In genomic region chr2:134120718-134121630, GRCh38 we compare ENCODE assay signal across 1 cellular context.
TF ChIP-seq lines count a peak whose summit lies in the region.

No MANE protein-coding gene starts in this region.

TF ChIP-seq in HepG2, 621 proteins besides CTCF, POLR2A, EP300 and RAD21 (continued from another document):
- TF ChIP-seq, protein P1, sequence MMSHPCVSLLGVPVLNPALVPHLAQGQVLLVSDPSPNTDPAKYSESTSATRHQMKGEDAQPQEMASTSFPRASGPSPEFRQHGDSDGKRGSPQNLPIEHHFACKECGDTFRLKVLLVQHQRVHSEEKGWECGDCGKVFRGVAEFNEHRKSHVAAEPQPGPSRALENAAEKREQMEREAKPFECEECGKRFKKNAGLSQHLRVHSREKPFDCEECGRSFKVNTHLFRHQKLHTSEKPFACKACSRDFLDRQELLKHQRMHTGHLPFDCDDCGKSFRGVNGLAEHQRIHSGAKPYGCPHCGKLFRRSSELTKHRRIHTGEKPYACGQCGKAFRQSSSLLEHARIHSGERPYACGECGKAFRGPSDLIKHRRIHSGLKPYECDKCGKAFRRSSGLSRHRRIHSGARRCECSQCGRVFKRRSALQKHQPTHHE (CRISPR knock-in tag; IDR thresholded peaks at IDR 0.05; ENCODE audit: borderline replicate concordance): peak; percentile 72
- TF ChIP-seq SKI (IDR thresholded peaks at IDR 0.05; ENCODE audit: partially characterized antibody): no peak
- TF ChIP-seq ZFAT (CRISPR knock-in tag; conservative IDR thresholded peaks at IDR 0.05): no peak
- no peak for TF ChIP-seq ZMAT5 (CRISPR knock-in tag; IDR thresholded peaks at IDR 0.05; ENCODE audit: borderline replicate concordance, low read depth)
- TF ChIP-seq, protein P2, sequence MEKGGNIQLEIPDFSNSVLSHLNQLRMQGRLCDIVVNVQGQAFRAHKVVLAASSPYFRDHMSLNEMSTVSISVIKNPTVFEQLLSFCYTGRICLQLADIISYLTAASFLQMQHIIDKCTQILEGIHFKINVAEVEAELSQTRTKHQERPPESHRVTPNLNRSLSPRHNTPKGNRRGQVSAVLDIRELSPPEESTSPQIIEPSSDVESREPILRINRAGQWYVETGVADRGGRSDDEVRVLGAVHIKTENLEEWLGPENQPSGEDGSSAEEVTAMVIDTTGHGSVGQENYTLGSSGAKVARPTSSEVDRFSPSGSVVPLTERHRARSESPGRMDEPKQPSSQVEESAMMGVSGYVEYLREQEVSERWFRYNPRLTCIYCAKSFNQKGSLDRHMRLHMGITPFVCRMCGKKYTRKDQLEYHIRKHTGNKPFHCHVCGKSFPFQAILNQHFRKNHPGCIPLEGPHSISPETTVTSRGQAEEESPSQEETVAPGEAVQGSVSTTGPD (CRISPR knock-in tag; IDR thresholded peaks at IDR 0.05): no peak
- TF ChIP-seq RFXANK (CRISPR knock-in tag; IDR thresholded peaks at IDR 0.05): no peak
- no peak for TF ChIP-seq ZNF607 (CRISPR knock-in tag; IDR thresholded peaks at IDR 0.05; ENCODE audit: borderline replicate concordance)
- TF ChIP-seq ZNF773 (CRISPR knock-in tag; IDR thresholded peaks at IDR 0.05; ENCODE audit: borderline replicate concordance): no peak
- TF ChIP-seq ZNF781 (CRISPR knock-in tag; IDR thresholded peaks at IDR 0.05; ENCODE audit: borderline replicate concordance, not compliant biosample characterization): no peak
- TF ChIP-seq JUNB (CRISPR knock-in tag; IDR thresholded peaks at IDR 0.05; ENCODE audit: borderline replicate concordance): no peak
- TF ChIP-seq ZNF382 (CRISPR knock-in tag; IDR thresholded peaks at IDR 0.05; ENCODE audit: borderline replicate concordance): no peak
- TF ChIP-seq MLXIP (CRISPR knock-in tag; IDR thresholded peaks at IDR 0.05; ENCODE audit: borderline replicate concordance): no peak
- TF ChIP-seq EHMT2 (IDR thresholded peaks at IDR 0.05; ENCODE audit: borderline replicate concordance, low read depth, low read length): no peak
- peak; percentile 72; the same call in 1 of the 2 replicates for TF ChIP-seq ZNF547 (CRISPR knock-in tag; IDR thresholded peaks at IDR 0.05)
- TF ChIP-seq GPN1 (CRISPR knock-in tag; IDR thresholded peaks at IDR 0.05; ENCODE audit: borderline replicate concordance): no peak
- TF ChIP-seq ZNF343 (CRISPR knock-in tag; IDR thresholded peaks at IDR 0.05): 0 out of 2 replicates have a peak, but pooled peaks have one; percentile 39
- no peak for TF ChIP-seq NR3C1 (CRISPR knock-in tag; IDR thresholded peaks at IDR 0.05)
- no peak for TF ChIP-seq RARG (CRISPR knock-in tag; IDR thresholded peaks at IDR 0.05; ENCODE audit: low read depth)
- TF ChIP-seq NFYC (CRISPR knock-in tag; IDR thresholded peaks at IDR 0.05): no peak
- TF ChIP-seq MXI1 (IDR thresholded peaks at IDR 0.05; ENCODE audit: borderline replicate concordance, low read depth, low read length): no peak
- TF ChIP-seq, protein P3, sequence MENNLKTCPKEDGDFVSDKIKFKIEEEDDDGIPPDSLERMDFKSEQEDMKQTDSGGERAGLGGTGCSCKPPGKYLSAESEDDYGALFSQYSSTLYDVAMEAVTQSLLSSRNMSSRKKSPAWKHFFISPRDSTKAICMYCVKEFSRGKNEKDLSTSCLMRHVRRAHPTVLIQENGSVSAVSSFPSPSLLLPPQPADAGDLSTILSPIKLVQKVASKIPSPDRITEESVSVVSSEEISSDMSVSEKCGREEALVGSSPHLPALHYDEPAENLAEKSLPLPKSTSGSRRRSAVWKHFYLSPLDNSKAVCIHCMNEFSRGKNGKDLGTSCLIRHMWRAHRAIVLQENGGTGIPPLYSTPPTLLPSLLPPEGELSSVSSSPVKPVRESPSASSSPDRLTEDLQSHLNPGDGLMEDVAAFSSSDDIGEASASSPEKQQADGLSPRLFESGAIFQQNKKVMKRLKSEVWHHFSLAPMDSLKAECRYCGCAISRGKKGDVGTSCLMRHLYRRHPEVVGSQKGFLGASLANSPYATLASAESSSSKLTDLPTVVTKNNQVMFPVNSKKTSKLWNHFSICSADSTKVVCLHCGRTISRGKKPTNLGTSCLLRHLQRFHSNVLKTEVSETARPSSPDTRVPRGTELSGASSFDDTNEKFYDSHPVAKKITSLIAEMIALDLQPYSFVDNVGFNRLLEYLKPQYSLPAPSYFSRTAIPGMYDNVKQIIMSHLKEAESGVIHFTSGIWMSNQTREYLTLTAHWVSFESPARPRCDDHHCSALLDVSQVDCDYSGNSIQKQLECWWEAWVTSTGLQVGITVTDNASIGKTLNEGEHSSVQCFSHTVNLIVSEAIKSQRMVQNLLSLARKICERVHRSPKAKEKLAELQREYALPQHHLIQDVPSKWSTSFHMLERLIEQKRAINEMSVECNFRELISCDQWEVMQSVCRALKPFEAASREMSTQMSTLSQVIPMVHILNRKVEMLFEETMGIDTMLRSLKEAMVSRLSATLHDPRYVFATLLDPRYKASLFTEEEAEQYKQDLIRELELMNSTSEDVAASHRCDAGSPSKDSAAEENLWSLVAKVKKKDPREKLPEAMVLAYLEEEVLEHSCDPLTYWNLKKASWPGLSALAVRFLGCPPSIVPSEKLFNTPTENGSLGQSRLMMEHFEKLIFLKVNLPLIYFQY (CRISPR knock-in tag; IDR thresholded peaks at IDR 0.05; ENCODE audit: borderline replicate concordance): no peak; the same call in 1 of the 2 replicates
- no peak for TF ChIP-seq ZNF577 (CRISPR knock-in tag; IDR thresholded peaks at IDR 0.05; ENCODE audit: borderline replicate concordance, low read depth)
- TF ChIP-seq BHLHE40 (IDR thresholded peaks at IDR 0.05; ENCODE audit: low read length): no peak
- no peak for TF ChIP-seq ZMYM2 (CRISPR knock-in tag; IDR thresholded peaks at IDR 0.05)
- no peak for TF ChIP-seq ZNF235 (CRISPR knock-in tag; IDR thresholded peaks at IDR 0.05; ENCODE audit: borderline replicate concordance)
- TF ChIP-seq ZFP36L2 (CRISPR knock-in tag; IDR thresholded peaks at IDR 0.05): no peak
- TF ChIP-seq CBX2 (IDR thresholded peaks at IDR 0.05; ENCODE audit: low read depth, low read length): no peak
- 0 out of 2 replicates have a peak, but pooled peaks have one; percentile 56 for TF ChIP-seq CBX2 (CRISPR knock-in tag; IDR thresholded peaks at IDR 0.05; ENCODE audit: low read depth)
- TF ChIP-seq, protein P4, sequence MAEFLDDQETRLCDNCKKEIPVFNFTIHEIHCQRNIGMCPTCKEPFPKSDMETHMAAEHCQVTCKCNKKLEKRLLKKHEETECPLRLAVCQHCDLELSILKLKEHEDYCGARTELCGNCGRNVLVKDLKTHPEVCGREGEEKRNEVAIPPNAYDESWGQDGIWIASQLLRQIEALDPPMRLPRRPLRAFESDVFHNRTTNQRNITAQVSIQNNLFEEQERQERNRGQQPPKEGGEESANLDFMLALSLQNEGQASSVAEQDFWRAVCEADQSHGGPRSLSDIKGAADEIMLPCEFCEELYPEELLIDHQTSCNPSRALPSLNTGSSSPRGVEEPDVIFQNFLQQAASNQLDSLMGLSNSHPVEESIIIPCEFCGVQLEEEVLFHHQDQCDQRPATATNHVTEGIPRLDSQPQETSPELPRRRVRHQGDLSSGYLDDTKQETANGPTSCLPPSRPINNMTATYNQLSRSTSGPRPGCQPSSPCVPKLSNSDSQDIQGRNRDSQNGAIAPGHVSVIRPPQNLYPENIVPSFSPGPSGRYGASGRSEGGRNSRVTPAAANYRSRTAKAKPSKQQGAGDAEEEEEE (CRISPR knock-in tag; IDR thresholded peaks at IDR 0.05; ENCODE audit: borderline replicate concordance): no peak
- TF ChIP-seq, protein P5, sequence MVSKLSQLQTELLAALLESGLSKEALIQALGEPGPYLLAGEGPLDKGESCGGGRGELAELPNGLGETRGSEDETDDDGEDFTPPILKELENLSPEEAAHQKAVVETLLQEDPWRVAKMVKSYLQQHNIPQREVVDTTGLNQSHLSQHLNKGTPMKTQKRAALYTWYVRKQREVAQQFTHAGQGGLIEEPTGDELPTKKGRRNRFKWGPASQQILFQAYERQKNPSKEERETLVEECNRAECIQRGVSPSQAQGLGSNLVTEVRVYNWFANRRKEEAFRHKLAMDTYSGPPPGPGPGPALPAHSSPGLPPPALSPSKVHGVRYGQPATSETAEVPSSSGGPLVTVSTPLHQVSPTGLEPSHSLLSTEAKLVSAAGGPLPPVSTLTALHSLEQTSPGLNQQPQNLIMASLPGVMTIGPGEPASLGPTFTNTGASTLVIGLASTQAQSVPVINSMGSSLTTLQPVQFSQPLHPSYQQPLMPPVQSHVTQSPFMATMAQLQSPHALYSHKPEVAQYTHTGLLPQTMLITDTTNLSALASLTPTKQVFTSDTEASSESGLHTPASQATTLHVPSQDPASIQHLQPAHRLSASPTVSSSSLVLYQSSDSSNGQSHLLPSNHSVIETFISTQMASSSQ (IDR thresholded peaks at IDR 0.05; ENCODE audit: low read depth): no peak
- TF ChIP-seq, protein P5 (CRISPR knock-in tag; IDR thresholded peaks at IDR 0.05; ENCODE audit: borderline replicate concordance): peak; percentile 47; the same call in 1 of the 2 replicates
- no peak for TF ChIP-seq RAD51 (IDR thresholded peaks at IDR 0.05; ENCODE audit: borderline replicate concordance)
- no peak for TF ChIP-seq KLF11 (CRISPR knock-in tag; IDR thresholded peaks at IDR 0.05)
- no peak; the same call in 1 of the 2 replicates for TF ChIP-seq ZNF629 (CRISPR knock-in tag; conservative IDR thresholded peaks at IDR 0.05)
- TF ChIP-seq ZNF790 (CRISPR knock-in tag; IDR thresholded peaks at IDR 0.05; ENCODE audit: borderline replicate concordance): no peak
- no peak for TF ChIP-seq MATR3 (CRISPR knock-in tag; IDR thresholded peaks at IDR 0.05)
- TF ChIP-seq ZNF281 (CRISPR knock-in tag; IDR thresholded peaks at IDR 0.05; ENCODE audit: borderline replicate concordance): no peak
- TF ChIP-seq ETV5 (CRISPR knock-in tag; IDR thresholded peaks at IDR 0.05; ENCODE audit: borderline replicate concordance): no peak; the same call in 1 of the 2 replicates
- peak; percentile 22; the same call in 1 of the 2 replicates for TF ChIP-seq E2F1 (CRISPR knock-in tag; IDR thresholded peaks at IDR 0.05)
